In the genomic region with DNA sequence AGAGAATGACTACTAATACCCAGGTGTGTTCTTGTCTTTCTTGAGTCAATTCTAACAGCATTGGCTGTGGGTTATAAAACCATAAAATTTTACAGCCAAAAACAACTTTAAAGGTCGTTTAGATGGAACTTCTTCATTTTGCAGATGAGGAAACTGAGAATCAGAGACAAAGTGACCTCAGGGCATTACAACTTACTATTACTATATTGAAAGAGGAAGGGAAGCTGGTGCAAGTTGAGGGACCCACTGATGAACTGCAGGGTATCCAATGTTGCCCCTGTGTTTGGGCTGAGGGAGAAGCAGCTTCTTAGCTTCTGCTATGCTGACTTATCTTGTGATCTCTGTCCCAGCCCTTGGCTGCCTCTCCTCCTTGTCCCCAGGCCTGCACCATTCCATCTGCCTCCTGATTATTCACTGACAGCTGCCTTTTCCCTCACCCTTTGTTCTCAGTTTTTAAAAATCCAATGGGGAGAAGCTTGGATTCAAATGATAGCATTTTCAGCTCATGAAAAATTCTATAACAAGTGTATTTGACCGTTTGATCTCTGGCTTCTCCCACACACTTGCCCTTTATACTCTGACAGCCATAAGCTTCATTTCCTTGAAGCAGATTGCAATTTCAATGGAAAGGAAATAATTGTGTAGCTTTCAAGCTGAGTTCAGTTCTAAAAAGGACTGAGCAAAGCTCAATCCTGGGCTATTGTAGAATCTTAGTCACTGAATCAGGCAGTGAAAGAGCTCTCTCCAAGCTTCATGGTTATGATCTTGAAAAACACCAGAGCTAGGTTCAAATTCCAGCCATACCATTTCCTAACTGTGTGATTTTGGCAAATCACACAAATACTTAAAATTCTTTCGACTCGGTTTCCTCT, we compare ENCODE assay signal across 14 cellular contexts.
A peak's percentile ranks its signal among the peaks of the same experiment; 100 is the strongest.
DNase-seq lines count a peak whose midpoint lies in the region; ATAC-seq and TF ChIP-seq lines count a peak whose summit lies in the region.
"Had no signal": no experiment of that assay in that cellular context is flagged by ENCODE, and none has a peak within 500 bp of the region (broad histone marks: within the 10 kb centered on the region; RNA-seq: fewer than 3 reads in every experiment).

No MANE protein-coding gene starts in this region.

- H3K36me3 Mint-ChIP-seq in Calu3 (ENCODE audit: insufficient read depth, unreplicated experiment) = no peaks in the 10 kb centered on the region
- no peaks in the 10 kb centered on the region for H3K36me3 Mint-ChIP-seq in chondrocyte (ENCODE audit: low read depth)
- H3K36me3 Mint-ChIP-seq in nephron (ENCODE audit: low read depth) = no peaks in the 10 kb centered on the region

- H3K4me3 ChIP-seq in NB4 (ENCODE audit: low read depth, low read length) = no peak overlapping the region
- H3K4me3 ChIP-seq: coronary artery, GM12878 had no signal

- no peaks in the 10 kb centered on the region for H3K27me3 Mint-ChIP-seq in Calu3 (ENCODE audit: unreplicated experiment)
- no peaks in the 10 kb centered on the region for H3K27me3 Mint-ChIP-seq in chondrocyte (ENCODE audit: low read depth)
- peaks cover 4% of the 10 kb centered on the region for H3K27me3 Mint-ChIP-seq in nephron (ENCODE audit: low read depth)

- H3K4me1 Mint-ChIP-seq in Calu3 (ENCODE audit: low read depth, unreplicated experiment) (peaks cover 30% of the 10 kb centered on the region), chondrocyte (ENCODE audit: low read depth) (peaks cover 41% of the 10 kb centered on the region), nephron (peaks cover 52% of the 10 kb centered on the region)

- TF ChIP-seq POLR2A in NB4 (IDR thresholded peaks at IDR 0.05; ENCODE audit: extremely low read depth, insufficient read length) = no peak

- no TSS peak for BruUV-seq in Calu3 (replicated peaks; lab: Mats Ljungman, UMichigan)

- DNase-seq in Calu3 = no peak
- peak; percentile 54 for DNase-seq in NB4 (ENCODE audit: low read depth)
- no peak for DNase-seq in chondrocyte (ENCODE audit: low spot score)
- DNase-seq in 8988T = no peak
- no peak for DNase-seq in stimulated activated CD4-positive, alpha-beta T cell treated with anti-CD3 and anti-CD28 coated beads, Interleukin-4, amount 100 ng/mL, for 1 hour
- no peak for DNase-seq in Right ventricle myocardium inferior (ENCODE audit: missing footprints)
- DNase-seq: activated T-cell treated with anti-CD3 and anti-CD28 coated beads, Interleukin-2, amount 50 U/mL, for 4 hours; CD8-positive, alpha-beta memory T cell; midbrain; NCI-H526 treated with DMSO at 0.1 percent for 48 hours had no signal

- ATAC-seq in Right ventricle myocardium inferior = no peak
- ATAC-seq in HG02610 (IDR thresholded peaks at IDR 0.05; ENCODE audit: unreplicated experiment) = no peak
- ATAC-seq: activated T-cell treated with anti-CD3 and anti-CD28 coated beads, Interleukin-2, amount 50 U/mL, for 4 hours; GM12878 had no signal

- H3K4me3 Mint-ChIP-seq in Calu3 (ENCODE audit: low read depth, unreplicated experiment) = no peak overlapping the region
- H3K4me3 Mint-ChIP-seq in chondrocyte (ENCODE audit: unreplicated experiment) = no peak overlapping the region
- H3K4me3 Mint-ChIP-seq in nephron = no peak overlapping the region
- H3K4me3 Mint-ChIP-seq: activated T-cell treated with anti-CD3 and anti-CD28 coated beads, Interleukin-2, amount 50 U/mL, for 4 hours; CD8-positive, alpha-beta memory T cell had no signal

- H3K27ac Mint-ChIP-seq in Calu3 (ENCODE audit: unreplicated experiment) = peak overlapping the region; percentile 46
- peak overlapping the region; percentile 33 for H3K27ac Mint-ChIP-seq in chondrocyte (ENCODE audit: unreplicated experiment)
- H3K27ac Mint-ChIP-seq in nephron = peak overlapping the region in 2 of 3 experiments; percentile 50 to 77
- H3K27ac Mint-ChIP-seq: CD8-positive, alpha-beta memory T cell had no signal

- CTCF ChIA-PET in Calu3 (lab: Charles Lee) = interaction anchor here (0.6 to 1.9 kb wide), 5 partner anchors 13 to 297 kb away, joined by 3 to 8 read pairs (median 3); no protein-coding TSS in a partner anchor

- TF ChIP-seq CTCF in Calu3 (IDR thresholded peaks at IDR 0.05; ENCODE audit: unreplicated experiment) (no peak), NB4 (IDR thresholded peaks at IDR 0.05; ENCODE audit: low read depth, low read length) (no peak), chondrocyte (IDR thresholded peaks at IDR 0.05) (no peak), nephron (IDR thresholded peaks at IDR 0.05; ENCODE audit: unreplicated experiment in 3 of 3) (no peak)

- intact Hi-C loops in Calu3 (cut with micrococcal nuclease; ENCODE audit: unreplicated experiment) = loop anchor here (5.0 to 10.0 kb wide), 5 partner anchors 115 to 232 kb away; no protein-coding TSS in a partner anchor
- intact Hi-C loops in Right ventricle myocardium inferior (cut with DNase I) = loop anchor here (5.0 to 10.0 kb wide), 4 partner anchors 125 to 545 kb away; partner anchors contain the start of gene ZFAND5

- no peaks in the 10 kb centered on the region for H3K9me3 Mint-ChIP-seq in Calu3 (ENCODE audit: low read depth, unreplicated experiment)
- H3K9me3 Mint-ChIP-seq in chondrocyte (ENCODE audit: low read depth) = no peaks in the 10 kb centered on the region
- H3K9me3 Mint-ChIP-seq in nephron = no peaks in the 10 kb centered on the region
- H3K9me3 Mint-ChIP-seq: activated T-cell treated with anti-CD3 and anti-CD28 coated beads, Interleukin-2, amount 50 U/mL, for 4 hours; CD8-positive, alpha-beta memory T cell had no signal
